ENCODE assay signal across 13 cellular contexts in genomic region chr12:34401659-34402227, GRCh38.
A peak's percentile ranks its signal among the peaks of the same experiment; 100 is the strongest.
DNase-seq lines count a peak whose midpoint lies in the region; ATAC-seq and TF ChIP-seq lines count a peak whose summit lies in the region.
"Had no signal": no experiment of that assay in that cellular context is flagged by ENCODE, and none has a peak within 500 bp of the region (broad histone marks: within the 10 kb centered on the region; RNA-seq: fewer than 3 reads in every experiment).

No MANE protein-coding gene starts in this region.

- no TSS peak for BruUV-seq in MCF 10A (replicated peaks; lab: Mats Ljungman, UMichigan)

- H3K4me3 Mint-ChIP-seq in MCF 10A (ENCODE audit: unreplicated experiment) (no peak overlapping the region), mesothelial cell of epicardium (no peak overlapping the region)
- H3K4me3 Mint-ChIP-seq: brain, T-helper 17 cell had no signal

- peaks cover 97 to 100% of the 10 kb centered on the region in 2 donors for H3K9me3 ChIP-seq in breast epithelium
- peaks cover 10% of the 10 kb centered on the region for H3K9me3 ChIP-seq in vagina

- POLR2A ChIA-PET in MCF 10A (lab: Yijun Ruan, JAX): no interaction called here

- H3K27ac ChIP-seq in breast epithelium (no peak overlapping the region), dorsolateral prefrontal cortex (no peak overlapping the region), vagina (no peak overlapping the region)
- H3K27ac ChIP-seq: KMS-11 had no signal

- no peak for TF ChIP-seq CTCF in breast epithelium (IDR thresholded peaks at IDR 0.05)
- TF ChIP-seq CTCF in MCF 10A (IDR thresholded peaks at IDR 0.05; ENCODE audit: unreplicated experiment): no peak
- no peak for TF ChIP-seq CTCF in dorsolateral prefrontal cortex (IDR thresholded peaks at IDR 0.05 in 54 of 56, conservative IDR thresholded peaks at IDR 0.05 in 2 of 56; ENCODE audit: low read depth in 1 of 56, partially characterized antibody in 56 of 56)
- TF ChIP-seq CTCF in mesothelial cell of epicardium (IDR thresholded peaks at IDR 0.05; ENCODE audit: unreplicated experiment): no peak
- TF ChIP-seq CTCF in vagina (IDR thresholded peaks at IDR 0.05): no peak

- intact Hi-C loops in breast epithelium (cut with DNase I; ENCODE audit: low total_unique reads): no loop called here
- intact Hi-C loops in MCF 10A (cut with micrococcal nuclease): no loop called here
- intact Hi-C loops in dorsolateral prefrontal cortex (cut with DNase I): no loop called here
- intact Hi-C loops in vagina (cut with DNase I): loop anchor here (5.0 kb wide), 1 partner anchor 1234 kb away; no protein-coding TSS in a partner anchor

- H3K4me3 ChIP-seq in breast epithelium (no peak overlapping the region), dorsolateral prefrontal cortex (no peak overlapping the region), vagina (no peak overlapping the region)

- peak; percentile 11 to 31 for DNase-seq in breast epithelium (ENCODE audit: low spot score in 2 of 2)
- no peak for DNase-seq in MCF 10A (ENCODE audit: unreplicated experiment)
- peak; percentile 0 to 33 (median 9) for DNase-seq in dorsolateral prefrontal cortex
- DNase-seq in mesothelial cell of epicardium (ENCODE audit: low spot score in 2 of 2, unreplicated experiment in 2 of 2): peak; percentile 3 to 19
- DNase-seq in vagina (ENCODE audit: extremely low spot score in 2 of 2): peak; percentile 49 to 90
- no peak for DNase-seq in DMS53 treated with DMSO at 0.1 percent for 48 hours (lab: John Stamatoyannopoulos, UW; ENCODE audit: unreplicated experiment)
- no peak for DNase-seq in dedifferentiated amniotic fluid mesenchymal stem cell (ENCODE audit: extremely low spot score)
- DNase-seq: OCI-M1 had no signal

- H3K4me1 Mint-ChIP-seq in MCF 10A (ENCODE audit: insufficient read depth, unreplicated experiment) (no peaks in the 10 kb centered on the region), mesothelial cell of epicardium (no peaks in the 10 kb centered on the region)
- H3K4me1 Mint-ChIP-seq: brain; naive thymus-derived CD8-positive, alpha-beta T cell; T-helper 17 cell had no signal

- peaks cover 4% of the 10 kb centered on the region for H3K36me3 Mint-ChIP-seq in MCF 10A (ENCODE audit: insufficient read depth, unreplicated experiment)
- no peaks in the 10 kb centered on the region for H3K36me3 Mint-ChIP-seq in mesothelial cell of epicardium
- H3K36me3 Mint-ChIP-seq: brain; naive thymus-derived CD8-positive, alpha-beta T cell had no signal

- H3K27me3 ChIP-seq in breast epithelium (no peaks in the 10 kb centered on the region), dorsolateral prefrontal cortex (peaks cover 0 to 33% (median 2%) of the 10 kb centered on the region in 45 donors), vagina (no peaks in the 10 kb centered on the region)

- TF ChIP-seq POLR2A in breast epithelium (IDR thresholded peaks at IDR 0.05): no peak
- no peak for TF ChIP-seq POLR2A in vagina (IDR thresholded peaks at IDR 0.05)

- H3K4me1 ChIP-seq in breast epithelium (no peaks in the 10 kb centered on the region), vagina (no peaks in the 10 kb centered on the region)

- H3K27me3 Mint-ChIP-seq in MCF 10A (ENCODE audit: insufficient read depth, unreplicated experiment) (no peaks in the 10 kb centered on the region), mesothelial cell of epicardium (ENCODE audit: low read depth) (no peaks in the 10 kb centered on the region)
- H3K27me3 Mint-ChIP-seq: brain; naive thymus-derived CD8-positive, alpha-beta T cell; T-helper 17 cell had no signal

- H3K36me3 ChIP-seq in breast epithelium: no peaks in the 10 kb centered on the region
- H3K36me3 ChIP-seq in vagina: no peaks in the 10 kb centered on the region

- H3K27ac Mint-ChIP-seq in MCF 10A (ENCODE audit: low read depth, unreplicated experiment): no peak overlapping the region
- no peak overlapping the region for H3K27ac Mint-ChIP-seq in mesothelial cell of epicardium
- H3K27ac Mint-ChIP-seq: brain; naive thymus-derived CD8-positive, alpha-beta T cell; T-helper 17 cell had no signal

- ATAC-seq in HG03469 (IDR thresholded peaks at IDR 0.05; ENCODE audit: unreplicated experiment): no peak
- ATAC-seq: naive thymus-derived CD8-positive, alpha-beta T cell; T-helper 17 cell had no signal

- CTCF ChIA-PET in MCF 10A (lab: Yijun Ruan, JAX): no interaction called here

- H3K9me3 Mint-ChIP-seq in MCF 10A (ENCODE audit: unreplicated experiment) (no peaks in the 10 kb centered on the region), mesothelial cell of epicardium (peaks cover 11% of the 10 kb centered on the region)

Comparison
In these comparisons a context has a peak if more than half of its experiments do, and no peak if none do; other contexts are left out.
1. DNase-seq: peak in breast epithelium (2 of 2), dorsolateral prefrontal cortex (10 of 10), mesothelial cell of epicardium (2 of 2) and vagina (2 of 2); none in MCF 10A (single experiment), DMS53 treated with DMSO at 0.1 percent for 48 hours (single experiment) and dedifferentiated amniotic fluid mesenchymal stem cell (single experiment).